Comparison of ENCODE assay signal across 32 cellular contexts in genomic region chr11:70897429-70897828, GRCh38.
"Had no signal": no experiment of that assay in that cellular context is flagged by ENCODE, and none has a peak within 500 bp of the region (broad histone marks: within the 10 kb centered on the region; RNA-seq: fewer than 3 reads in every experiment).

No MANE protein-coding gene starts in this region.

- ATAC-seq: activated naive CD4-positive, alpha-beta T cell treated with anti-CD3 and anti-CD28 coated beads, Interleukin-2, amount 50 U/mL, for 72 hours; activated naive CD8-positive, alpha-beta T cell treated with anti-CD3 and anti-CD28 coated beads, Interleukin-2, amount 50 U/mL, for 24 hours; activated T-cell treated with anti-CD3 and anti-CD28 coated beads, Interleukin-2, amount 50 U/mL, for 4 hours; activated T-cell treated with anti-CD3 and anti-CD28 coated beads, Interleukin-2, amount 50 U/mL, for 72 hours; activated T-helper 17 cell treated with anti-CD3 and anti-CD28 coated beads, Interleukin-2, amount 50 U/mL, for 72 hours; body of pancreas had no signal

- H3K9me3 ChIP-seq: adrenal gland, body of pancreas, breast epithelium had no signal

- FAIRE-seq: astrocyte, bronchial epithelial cell had no signal

- H3K27me3 ChIP-seq: adrenal gland, ascending aorta, body of pancreas, brain microvascular endothelial cell, breast epithelium, cardiac muscle cell had no signal

- H3K27ac ChIP-seq: adrenal gland, ascending aorta, body of pancreas, brain microvascular endothelial cell, breast epithelium, cardiac muscle cell had no signal

- H3K36me3 ChIP-seq: adrenal gland, ascending aorta, brain microvascular endothelial cell, breast epithelium, cardiac muscle cell had no signal

- H3K4me3 ChIP-seq: adrenal gland, ascending aorta, body of pancreas, breast epithelium, cardiac muscle cell had no signal

- DNase-seq: activated effector memory CD4-positive, alpha-beta T cell treated with anti-CD3 and anti-CD28 coated beads, Interleukin-2, amount 50 U/mL, for 16 hours; activated effector memory CD4-positive, alpha-beta T cell treated with Interleukin-2 at 50 U/mL for 16 hours; activated gamma-delta T cell; activated gamma-delta T cell treated with Interleukin-2 at 50 U/mL for 16 hours; activated naive CD4-positive, alpha-beta T cell; activated naive CD4-positive, alpha-beta T cell treated with anti-CD3 and anti-CD28 coated beads for 36 hours; activated naive CD4-positive, alpha-beta T cell treated with anti-CD3 and anti-CD28 coated beads, Interleukin-2, amount 10 ng/mL, durations not matched to agents 7 days and 5 days; activated naive CD4-positive, alpha-beta T cell treated with anti-CD3 and anti-CD28 coated beads, Interleukin-2, amount 50 U/mL, for 16 hours; activated naive CD4-positive, alpha-beta T cell treated with Interleukin-2 at 50 U/mL for 16 hours; activated naive CD8-positive, alpha-beta T cell treated with anti-CD3 and anti-CD28 coated beads for 36 hours; activated naive CD8-positive, alpha-beta T cell treated with anti-CD3 and anti-CD28 coated beads, Interleukin-2, amount 10 ng/mL, durations not matched to agents 7 days and 5 days; activated naive CD8-positive, alpha-beta T cell treated with anti-CD3 and anti-CD28 coated beads, Interleukin-2, amount 50 U/mL, for 24 hours; activated T-cell treated with anti-CD3 and anti-CD28 coated beads, Interleukin-2, amount 50 U/mL, for 24 hours; activated T-cell treated with anti-CD3 and anti-CD28 coated beads, Interleukin-2, amount 50 U/mL, for 4 hours; activated T-cell treated with anti-CD3 and anti-CD28 coated beads, Interleukin-2, amount 50 U/mL, for 48 hours; activated T-cell treated with anti-CD3 and anti-CD28 coated beads, Interleukin-2, amount 50 U/mL, for 72 hours; adrenal gland; amniotic stem cell; amygdala; anterior cingulate cortex; body of pancreas; brain microvascular endothelial cell; caudate nucleus; central memory CD4-positive, alpha-beta T cell; cerebellar nuclear complex had no signal

- H3K4me1 ChIP-seq: adrenal gland, ascending aorta had no signal
